9 cellular contexts compared by ENCODE assay signal in the genomic region with DNA sequence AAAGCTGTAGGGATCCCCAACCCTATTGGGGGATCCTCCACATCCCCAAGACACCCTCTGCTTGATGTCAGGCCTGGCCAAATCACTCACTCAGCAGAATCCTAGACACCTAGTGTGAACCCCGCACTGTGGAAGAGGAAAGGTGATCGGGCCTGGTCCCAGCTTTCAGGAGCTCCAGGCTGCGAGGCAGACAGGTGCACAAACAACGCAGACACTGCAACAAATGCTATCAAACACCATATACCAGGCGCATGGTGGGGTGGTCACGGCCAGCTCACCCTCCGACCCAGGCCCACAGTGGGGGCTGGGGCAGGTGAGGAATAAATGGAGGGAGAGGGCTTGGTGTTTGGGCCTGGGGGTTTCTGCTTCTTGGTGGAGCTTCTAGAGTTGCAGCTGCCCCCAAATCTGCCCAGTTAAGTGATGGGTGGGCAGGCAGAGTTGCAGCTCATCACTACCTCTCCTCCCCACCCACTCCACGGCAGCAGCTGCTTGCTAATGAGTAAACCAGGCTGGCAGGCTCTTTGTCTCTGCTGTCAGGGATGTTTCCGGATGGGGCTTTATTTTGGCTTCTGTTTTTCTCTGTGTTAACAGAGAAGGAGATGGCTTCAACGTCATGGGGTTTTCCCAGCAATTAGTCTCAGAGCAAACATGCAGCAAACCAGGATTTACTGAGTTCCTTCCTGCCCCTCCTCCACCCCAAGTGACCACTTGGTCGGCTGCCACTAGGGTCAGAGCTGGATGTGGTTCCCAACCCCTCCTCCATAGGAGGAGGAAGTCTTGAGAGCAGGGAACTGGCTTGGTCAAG. TPM values are rescaled to one million over a fixed set of nuclear protein-coding genes. Genes with fewer than 3 reads are reported as not detected.
A peak's percentile ranks its signal among the peaks of the same experiment; 100 is the strongest.
DNase-seq lines count a peak whose midpoint lies in the region; ATAC-seq lines count a peak whose summit lies in the region.
"Had no signal": no experiment of that assay in that cellular context is flagged by ENCODE, and none has a peak within 500 bp of the region (broad histone marks: within the 10 kb centered on the region; RNA-seq: fewer than 3 reads in every experiment).

No MANE protein-coding gene starts in this region.

- WGBS in mesendoderm (ENCODE audit: extremely low coverage, insufficient coverage, low lambda C conversion rate): no CpG with 5 or more reads among the region's 11 CpGs

- no peaks in the 10 kb centered on the region for H3K79me2 ChIP-seq in mesendoderm (ENCODE audit: control insufficient read depth, insufficient read depth, low read length)

- no peak overlapping the region for H3K56ac ChIP-seq in mesendoderm (ENCODE audit: low read length)

- no peak overlapping the region for H4K5ac ChIP-seq in mesendoderm (ENCODE audit: low read length)

- peaks cover 9% of the 10 kb centered on the region for H3K4me1 ChIP-seq in effector memory CD4-positive, alpha-beta T cell (ENCODE audit: control insufficient read depth, insufficient read depth, low read length, poor library complexity, severe bottlenecking)
- H3K4me1 ChIP-seq in mesendoderm (ENCODE audit: control insufficient read depth, low read depth, low read length): no peaks in the 10 kb centered on the region

- H2BK120ac ChIP-seq in mesendoderm (ENCODE audit: low read depth, low read length): no peak overlapping the region

- no peaks in the 10 kb centered on the region for H3K9me3 ChIP-seq in effector memory CD4-positive, alpha-beta T cell (ENCODE audit: control insufficient read depth, low read length)

- H3K4ac ChIP-seq in mesendoderm (ENCODE audit: low read depth, low read length): no peak overlapping the region

- no peaks in the 10 kb centered on the region for H3K79me1 ChIP-seq in mesendoderm (ENCODE audit: low read length)

- no peak overlapping the region for H2BK15ac ChIP-seq in mesendoderm (replicated peaks; ENCODE audit: low read depth)

- no peak overlapping the region for H3K23ac ChIP-seq in mesendoderm (ENCODE audit: low read length)

- no peak overlapping the region for H3K18ac ChIP-seq in mesendoderm (ENCODE audit: low read length)

- H3K27me3 ChIP-seq in effector memory CD4-positive, alpha-beta T cell (replicated peaks; ENCODE audit: control insufficient read depth, insufficient read depth, low read length, poor library complexity, severe bottlenecking): no peaks in the 10 kb centered on the region
- H3K27me3 ChIP-seq in mesendoderm (ENCODE audit: insufficient read depth, low read length, poor library complexity): no peaks in the 10 kb centered on the region

- H3K9ac ChIP-seq in mesendoderm (ENCODE audit: low read length): no peak overlapping the region

- DNase-seq in activated naive CD4-positive, alpha-beta T cell treated with Interleukin-2 at 50 U/mL for 16 hours: peak; percentile 21
- DNase-seq in activated naive CD4-positive, alpha-beta T cell (lab: John Stamatoyannopoulos, UW): no peak
- DNase-seq in SHP77 treated with DMSO at 0.1 percent for 48 hours (lab: John Stamatoyannopoulos, UW) (peak; percentile 94), mesendoderm (peak; percentile 19), ureter (ENCODE audit: low spot score) (peak; percentile 74)
- DNase-seq in effector memory CD4-positive, alpha-beta T cell: no peak

- H3K4me3 ChIP-seq in effector memory CD4-positive, alpha-beta T cell (ENCODE audit: insufficient read depth, low read depth, low read length, poor library complexity, severe bottlenecking): no peak overlapping the region
- H3K4me3 ChIP-seq in mesendoderm (ENCODE audit: low read length): no peak overlapping the region
- H3K4me3 ChIP-seq: SK-N-MC had no signal

- H2BK5ac ChIP-seq in mesendoderm (ENCODE audit: low read length): no peak overlapping the region

- no peak overlapping the region for H4K8ac ChIP-seq in mesendoderm (ENCODE audit: low read depth, low read length)

- H2AK5ac ChIP-seq in mesendoderm (ENCODE audit: low read length): no peak overlapping the region

- peak overlapping the region; percentile 22 for H3K27ac ChIP-seq in effector memory CD4-positive, alpha-beta T cell (ENCODE audit: insufficient read depth, low read length, poor library complexity, severe bottlenecking)
- H3K27ac ChIP-seq in mesendoderm (ENCODE audit: low read depth, low read length): no peak overlapping the region
- H3K27ac ChIP-seq: SK-N-MC had no signal

- no peak overlapping the region for H3K4me2 ChIP-seq in mesendoderm (ENCODE audit: low read length)

- no peaks in the 10 kb centered on the region for H3K36me3 ChIP-seq in effector memory CD4-positive, alpha-beta T cell (ENCODE audit: control insufficient read depth, insufficient read depth, low read length)
- no peaks in the 10 kb centered on the region for H3K36me3 ChIP-seq in mesendoderm (ENCODE audit: control insufficient read depth, insufficient read depth, low read length)

- ATAC-seq in GM19328 (IDR thresholded peaks at IDR 0.05; ENCODE audit: unreplicated experiment): no peak
- no peak for ATAC-seq in GM19023 (IDR thresholded peaks at IDR 0.05; ENCODE audit: unreplicated experiment)

RNA-seq across cellular contexts. Expression of gene PECAM1, which starts 46.6 kb away (rescaled TPM):
- 0.14 TPM for polyA plus RNA-seq in mesendoderm (2013, experiment 1 of 2)
- 0.07 TPM for polyA plus RNA-seq in mesendoderm (2013, experiment 2 of 2)
- 204 TPM for total RNA-seq in ureter

Comparison
In these comparisons a context has a peak if more than half of its experiments do, and no peak if none do; other contexts are left out.
1. DNase-seq: peak in activated naive CD4-positive, alpha-beta T cell treated with Interleukin-2 at 50 U/mL for 16 hours (single experiment), SHP77 treated with DMSO at 0.1 percent for 48 hours (single experiment), mesendoderm (single experiment) and ureter (single experiment); none in activated naive CD4-positive, alpha-beta T cell (0 of 4) and effector memory CD4-positive, alpha-beta T cell (0 of 3).